11 cellular contexts compared by ENCODE assay signal in genomic region chr13:33744589-33745369, GRCh38.
A peak's percentile ranks its signal among the peaks of the same experiment; 100 is the strongest.
DNase-seq lines count a peak whose midpoint lies in the region; ATAC-seq, FAIRE-seq and TF ChIP-seq lines count a peak whose summit lies in the region.
"Had no signal": no experiment of that assay in that cellular context is flagged by ENCODE, and none has a peak within 500 bp of the region (broad histone marks: within the 10 kb centered on the region; RNA-seq: fewer than 3 reads in every experiment).

No MANE protein-coding gene starts in this region.

- no peaks in the 10 kb centered on the region for H4K20me1 ChIP-seq in HepG2 (ENCODE audit: insufficient read depth, low read length)

- H3K4me1 Mint-ChIP-seq in Calu3 (ENCODE audit: low read depth, unreplicated experiment): peaks cover 7% of the 10 kb centered on the region

- in situ Hi-C loops in HepG2 (cut with HindIII; ENCODE audit: extremely low pct_ligation_motif_present, low pct_unique_long_range_greater_than_20kb): no loop called here

- POLR2A ChIA-PET in HepG2 (lab: Yijun Ruan, JAX): no interaction called here

- TF ChIP-seq CTCF in right lobe of liver (IDR thresholded peaks at IDR 0.05) (no peak), HepG2 (CRISPR knock-in tag; IDR thresholded peaks at IDR 0.05) (no peak), esophagus muscularis mucosa (IDR thresholded peaks at IDR 0.05) (no peak), upper lobe of left lung (IDR thresholded peaks at IDR 0.05) (no peak), Calu3 (IDR thresholded peaks at IDR 0.05; ENCODE audit: unreplicated experiment) (no peak)

- H3K27ac ChIP-seq in right lobe of liver: peak overlapping the region in 1 of 3 donors; percentile 36
- H3K27ac ChIP-seq in HepG2 (ENCODE audit: extremely low read length, insufficient read depth, low read length): no peak overlapping the region
- H3K27ac ChIP-seq in esophagus muscularis mucosa (replicated peaks in 1 of 4): peak overlapping the region; percentile 46 to 63 (median 57)
- peak overlapping the region in 3 of 4 donors; percentile 9 to 69 (median 58) for H3K27ac ChIP-seq in upper lobe of left lung
- H3K27ac ChIP-seq: psoas muscle had no signal

- no peak overlapping the region for H3K4me3 ChIP-seq in right lobe of liver
- H3K4me3 ChIP-seq in HepG2 (replicated peaks in 1 of 3; ENCODE audit: insufficient read depth in 1 of 3, low read depth in 2 of 3, low read length in 3 of 3): no peak overlapping the region
- H3K4me3 ChIP-seq in esophagus muscularis mucosa: no peak overlapping the region
- no peak overlapping the region for H3K4me3 ChIP-seq in upper lobe of left lung
- H3K4me3 ChIP-seq: K562, psoas muscle had no signal

- no peak for TF ChIP-seq EP300 in HepG2 (IDR thresholded peaks at IDR 0.05; ENCODE audit: low read depth in 2 of 2, low read length in 2 of 2)
- no peak for TF ChIP-seq EP300 in HepG2 (CRISPR knock-in tag; IDR thresholded peaks at IDR 0.05; ENCODE audit: borderline replicate concordance)
- TF ChIP-seq EP300 in esophagus muscularis mucosa (IDR thresholded peaks at IDR 0.05): no peak
- no peak for TF ChIP-seq EP300 in upper lobe of left lung (IDR thresholded peaks at IDR 0.05)

- CTCF ChIA-PET in HepG2 (lab: Yijun Ruan, JAX; ENCODE audit: low intra/inter-chr PET ratio, low total read pairs) (no interaction called here), Calu3 (lab: Charles Lee) (no interaction called here)

- intact Hi-C loops in right lobe of liver (cut with DNase I) (no loop called here), HepG2 (cut with micrococcal nuclease; ENCODE audit: unreplicated experiment) (no loop called here), esophagus muscularis mucosa (cut with DNase I) (no loop called here), Calu3 (cut with micrococcal nuclease; ENCODE audit: unreplicated experiment) (no loop called here)

- H3K9me3 ChIP-seq in right lobe of liver (no peaks in the 10 kb centered on the region), HepG2 (ENCODE audit: low read length) (no peaks in the 10 kb centered on the region), esophagus muscularis mucosa (peaks cover 0 to 5% (median 0%) of the 10 kb centered on the region in 4 donors), upper lobe of left lung (no peaks in the 10 kb centered on the region)
- H3K9me3 ChIP-seq: psoas muscle had no signal

- DNase-seq in right lobe of liver: no peak
- DNase-seq in HepG2 (ENCODE audit: low spot score): no peak
- DNase-seq in NCI-H2081 treated with DMSO at 0.1 percent for 48 hours (lab: John Stamatoyannopoulos, UW): peak; percentile 79
- DNase-seq in esophagus muscularis mucosa (ENCODE audit: extremely low spot score): no peak
- DNase-seq in upper lobe of left lung: peak in 1 of 2 donors; percentile 65
- DNase-seq in Calu3: no peak
- no peak for DNase-seq in activated CD4-positive, alpha-beta T cell treated with anti-CD3 and anti-CD28 coated beads, Interleukin-2, amount 50 U/mL, for 1 hour
- no peak for DNase-seq in T1000 (lab: John Stamatoyannopoulos, UW)
- DNase-seq: dermis blood vessel endothelial cell, psoas muscle had no signal

- H3K27me3 ChIP-seq in right lobe of liver: no peaks in the 10 kb centered on the region
- peaks cover 0 to 8% of the 10 kb centered on the region in 2 experiments; a peak in 2 of 5 replicates for H3K27me3 ChIP-seq in HepG2 (ENCODE audit: control insufficient read depth in 1 of 2, insufficient read depth in 2 of 2, low read length in 2 of 2)
- H3K27me3 ChIP-seq in esophagus muscularis mucosa: no peaks in the 10 kb centered on the region
- no peaks in the 10 kb centered on the region for H3K27me3 ChIP-seq in upper lobe of left lung

- no peak overlapping the region for H3K4me2 ChIP-seq in HepG2 (ENCODE audit: low read depth, low read length)

- peaks cover 2% of the 10 kb centered on the region for H3K9me3 Mint-ChIP-seq in Calu3 (ENCODE audit: low read depth, unreplicated experiment)

- H3K9ac ChIP-seq in HepG2 (ENCODE audit: insufficient read depth, low read depth, low read length): no peak overlapping the region

- WGBS in right lobe of liver (ENCODE audit: insufficient coverage, low coverage, low lambda C conversion rate, missing lambda C conversion rate): 44% methylated on average over 3 of the region's 3 CpGs
- WGBS in HepG2 (ENCODE audit: low lambda C conversion rate): 48% methylated on average over 3 of the region's 3 CpGs
- WGBS in esophagus muscularis mucosa: 58% methylated on average over 3 of the region's 3 CpGs
- WGBS in upper lobe of left lung, 2 donors: 43 to 45% methylated on average over 3 of the region's 3 CpGs

- H3K4me1 ChIP-seq in right lobe of liver: peaks cover 0 to 12% (median 4%) of the 10 kb centered on the region in 4 donors
- no peaks in the 10 kb centered on the region for H3K4me1 ChIP-seq in HepG2 (ENCODE audit: insufficient read depth, low read length)
- peaks cover 11 to 31% (median 21%) of the 10 kb centered on the region in 4 donors for H3K4me1 ChIP-seq in esophagus muscularis mucosa
- H3K4me1 ChIP-seq in upper lobe of left lung: peaks cover 18 to 32% (median 24%) of the 10 kb centered on the region in 4 donors
- H3K4me1 ChIP-seq: psoas muscle had no signal

- BruUV-seq in HepG2 (replicated peaks; lab: Mats Ljungman, UMichigan) (no TSS peak), Calu3 (replicated peaks; lab: Mats Ljungman, UMichigan) (no TSS peak)

- TF ChIP-seq RAD21 in HepG2 (CRISPR knock-in tag; IDR thresholded peaks at IDR 0.05): no peak

- H3K27ac Mint-ChIP-seq in Calu3 (ENCODE audit: unreplicated experiment): no peak overlapping the region

- H3K79me2 ChIP-seq in HepG2 (ENCODE audit: insufficient read depth, low read length): no peaks in the 10 kb centered on the region

- peak; percentile 24 to 79 (median 48) for ATAC-seq in right lobe of liver
- ATAC-seq in HepG2: no peak
- peak; percentile 58 to 77 for ATAC-seq in upper lobe of left lung (ENCODE audit: low FRiP score in 2 of 2)
- ATAC-seq: K562, psoas muscle had no signal

- no peaks in the 10 kb centered on the region for H3K36me3 ChIP-seq in right lobe of liver
- no peaks in the 10 kb centered on the region for H3K36me3 ChIP-seq in HepG2 (replicated peaks in 1 of 2; ENCODE audit: control insufficient read depth in 1 of 2, insufficient read depth in 2 of 2, low read length in 2 of 2)
- no peaks in the 10 kb centered on the region for H3K36me3 ChIP-seq in esophagus muscularis mucosa
- no peaks in the 10 kb centered on the region for H3K36me3 ChIP-seq in upper lobe of left lung

- no peak overlapping the region for H2AFZ ChIP-seq in HepG2 (ENCODE audit: low read length)

- no peak overlapping the region for H3K4me3 Mint-ChIP-seq in Calu3 (ENCODE audit: low read depth, unreplicated experiment)

- H3K36me3 Mint-ChIP-seq in Calu3 (ENCODE audit: insufficient read depth, unreplicated experiment): no peaks in the 10 kb centered on the region

- no peak for TF ChIP-seq POLR2A in right lobe of liver (IDR thresholded peaks at IDR 0.05)
- no peak for TF ChIP-seq POLR2A in HepG2 (IDR thresholded peaks at IDR 0.05; ENCODE audit: insufficient read depth in 1 of 2, low read depth in 2 of 2, low read length in 2 of 2)
- TF ChIP-seq POLR2A in esophagus muscularis mucosa (IDR thresholded peaks at IDR 0.05; ENCODE audit: low read depth): no peak
- no peak for TF ChIP-seq POLR2A in upper lobe of left lung (IDR thresholded peaks at IDR 0.05)

- FAIRE-seq in HepG2 (lab: Jason Lieb, UNC): no peak
- FAIRE-seq: K562 had no signal

- no peaks in the 10 kb centered on the region for H3K27me3 Mint-ChIP-seq in Calu3 (ENCODE audit: unreplicated experiment)

TF ChIP-seq in HepG2, 621 proteins besides CTCF, POLR2A, EP300 and RAD21:
- no peak for TF ChIP-seq KLF13 (CRISPR knock-in tag; IDR thresholded peaks at IDR 0.05)
- TF ChIP-seq BCLAF1 (IDR thresholded peaks at IDR 0.05): no peak
- TF ChIP-seq POLR2AphosphoS5 (IDR thresholded peaks at IDR 0.05; ENCODE audit: low read depth, low read length): no peak
- TF ChIP-seq SMAD3 (CRISPR knock-in tag; IDR thresholded peaks at IDR 0.05): no peak
- no peak for TF ChIP-seq ZNF160 (CRISPR knock-in tag; IDR thresholded peaks at IDR 0.05)
- TF ChIP-seq ZNF431 (CRISPR knock-in tag; IDR thresholded peaks at IDR 0.05; ENCODE audit: borderline replicate concordance, low read depth): no peak
- no peak for TF ChIP-seq ZNF576 (CRISPR knock-in tag; IDR thresholded peaks at IDR 0.05)
- no peak for TF ChIP-seq CREM (IDR thresholded peaks at IDR 0.05)
- TF ChIP-seq CREM (CRISPR knock-in tag; IDR thresholded peaks at IDR 0.05): no peak
- TF ChIP-seq ZNF33B (CRISPR knock-in tag; IDR thresholded peaks at IDR 0.05): no peak
- no peak for TF ChIP-seq FOXO1 (CRISPR knock-in tag; IDR thresholded peaks at IDR 0.05)
- no peak for TF ChIP-seq ETV5 (CRISPR knock-in tag; IDR thresholded peaks at IDR 0.05; ENCODE audit: borderline replicate concordance)
TF ChIP-seq in HepG2: peak in this region for 0.
